17 cellular contexts compared by ENCODE assay signal in the genomic region with DNA sequence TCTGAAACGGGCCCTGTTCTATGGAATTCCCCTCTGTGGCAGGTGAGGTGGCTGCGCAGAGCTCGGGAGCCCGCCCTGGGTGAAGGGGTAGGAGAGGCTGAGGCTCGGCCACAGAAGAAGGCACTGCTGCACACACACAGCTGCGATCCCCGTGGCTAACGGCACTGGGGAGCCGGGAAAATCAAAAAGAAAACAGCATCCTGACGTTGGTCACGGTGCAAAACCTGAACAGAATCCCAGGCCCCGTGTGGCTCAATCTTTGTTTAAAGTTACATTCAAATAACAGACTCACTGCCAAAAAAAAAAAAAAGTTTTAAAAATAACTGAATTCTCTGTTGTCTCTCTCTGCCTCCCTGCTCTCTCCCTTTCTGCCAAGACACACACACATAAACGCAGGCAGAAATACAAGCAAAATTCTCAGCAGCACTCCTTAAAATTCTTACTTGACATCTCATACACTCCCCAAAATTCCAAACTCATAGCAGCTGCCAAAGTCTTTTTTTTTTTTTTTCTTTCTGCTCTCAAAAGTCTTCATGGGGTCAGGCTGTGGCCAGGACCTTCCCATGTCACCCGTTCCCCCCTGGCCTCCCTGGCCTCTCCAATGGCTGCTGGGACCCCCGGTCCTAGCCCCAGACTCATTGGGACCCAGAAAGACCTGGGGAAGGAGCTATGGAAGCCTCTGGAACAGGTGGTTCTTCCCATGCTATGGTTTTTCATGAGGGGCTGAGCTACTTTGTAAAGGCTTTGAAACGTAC.
DNase-seq lines count a peak whose midpoint lies in the region; ATAC-seq and TF ChIP-seq lines count a peak whose summit lies in the region.
"Had no signal": no experiment of that assay in that cellular context is flagged by ENCODE, and none has a peak within 500 bp of the region (broad histone marks: within the 10 kb centered on the region; RNA-seq: fewer than 3 reads in every experiment).

No MANE protein-coding gene starts in this region.

- H3K27me3 Mint-ChIP-seq in osteocyte (ENCODE audit: unreplicated experiment), result no peaks in the 10 kb centered on the region
- H3K27me3 Mint-ChIP-seq: activated naive CD8-positive, alpha-beta T cell treated with anti-CD3 and anti-CD28 coated beads, Interleukin-2, amount 10 ng/mL, durations not matched to agents 7 days and 5 days had no signal

- H3K27ac ChIP-seq in body of pancreas (no peak overlapping the region), right cardiac atrium (ENCODE audit: low read length) (peak overlapping the region; percentile 13), aorta (ENCODE audit: low read depth in 1 of 2, low read length in 2 of 2) (peak overlapping the region; percentile 59 to 97)
- H3K27ac ChIP-seq: parathyroid adenoma had no signal

- DNase-seq in body of pancreas, result no peak
- DNase-seq in right cardiac atrium, result peak in 1 of 3 donors; percentile 66
- DNase-seq in osteocyte (ENCODE audit: extremely low spot score, unreplicated experiment), result peak; percentile 48
- DNase-seq in aorta, result no peak
- no peak for DNase-seq in T-helper 1 cell
- DNase-seq in GM03348 (ENCODE audit: low spot score), result no peak
- DNase-seq: activated CD4-positive, alpha-beta T cell treated with anti-CD3 and anti-CD28 coated beads for 4 hours; activated naive CD8-positive, alpha-beta T cell treated with anti-CD3 and anti-CD28 coated beads, Interleukin-2, amount 10 ng/mL, durations not matched to agents 7 days and 5 days; activated T-cell treated with anti-CD3 and anti-CD28 coated beads, Interleukin-2, amount 50 U/mL, for 72 hours; cerebellar nuclear complex; foreskin melanocyte; Karpas-422; NCI-H1436; NK-92 treated with Interleukin-12 subunit alpha and Interleukin-12 subunit beta, amount 100 ng/mL, for 24 hours had no signal

- intact Hi-C loops in body of pancreas (cut with DNase I), result no loop called here
- intact Hi-C loops in right cardiac atrium (cut with DNase I), result no loop called here
- intact Hi-C loops in aorta (cut with DNase I), result loop anchor here in 1 of 2 donors (2.0 kb wide), 1 partner anchor 25 kb away; no protein-coding TSS in a partner anchor

- H3K36me3 ChIP-seq in body of pancreas (replicated peaks in 1 of 2; ENCODE audit: insufficient read depth in 1 of 2, low read depth in 2 of 2) (no peaks in the 10 kb centered on the region), aorta (ENCODE audit: control insufficient read depth in 1 of 2, insufficient read depth in 2 of 2, low read length in 1 of 2) (no peaks in the 10 kb centered on the region)

- peak overlapping the region; percentile 74 for H3K27ac Mint-ChIP-seq in osteocyte (ENCODE audit: unreplicated experiment)
- H3K27ac Mint-ChIP-seq: activated naive CD8-positive, alpha-beta T cell treated with anti-CD3 and anti-CD28 coated beads, Interleukin-2, amount 10 ng/mL, durations not matched to agents 7 days and 5 days; activated T-cell treated with anti-CD3 and anti-CD28 coated beads, Interleukin-2, amount 50 U/mL, for 72 hours; B cell had no signal

- H3K9me3 ChIP-seq in body of pancreas (no peaks in the 10 kb centered on the region), right cardiac atrium (ENCODE audit: control insufficient read depth, low read length) (no peaks in the 10 kb centered on the region), aorta (ENCODE audit: control insufficient read depth, low read length) (no peaks in the 10 kb centered on the region)

- H3K4me3 ChIP-seq in body of pancreas (no peak overlapping the region), right cardiac atrium (ENCODE audit: low read length) (no peak overlapping the region), aorta (ENCODE audit: low read length in 2 of 2) (no peak overlapping the region)

- ATAC-seq in body of pancreas, result peak; percentile 22
- ATAC-seq in right cardiac atrium, result peak; percentile 57 to 73
- peak; percentile 61 for ATAC-seq in aorta (ENCODE audit: low FRiP score)
- ATAC-seq in GM19324 (IDR thresholded peaks at IDR 0.05; ENCODE audit: low FRiP score, unreplicated experiment), result no peak
- ATAC-seq: activated T-cell treated with anti-CD3 and anti-CD28 coated beads, Interleukin-2, amount 50 U/mL, for 72 hours had no signal

- no peak for TF ChIP-seq POLR2A in body of pancreas (IDR thresholded peaks at IDR 0.05)

- TF ChIP-seq CTCF in body of pancreas (IDR thresholded peaks at IDR 0.05) (no peak), osteocyte (IDR thresholded peaks at IDR 0.05) (no peak)

- WGBS in body of pancreas, 2 donors, result 51 to 54% methylated on average over 16 of the region's 16 CpGs
- 57% methylated on average over 16 of the region's 16 CpGs for WGBS in right cardiac atrium
- 3 to 7% methylated on average over 16 of the region's 16 CpGs for WGBS in aorta, 2 donors

- peaks cover 56% of the 10 kb centered on the region for H3K4me1 Mint-ChIP-seq in osteocyte (ENCODE audit: unreplicated experiment)
- H3K4me1 Mint-ChIP-seq: activated naive CD8-positive, alpha-beta T cell treated with anti-CD3 and anti-CD28 coated beads, Interleukin-2, amount 10 ng/mL, durations not matched to agents 7 days and 5 days; B cell had no signal

- H3K27me3 ChIP-seq in body of pancreas (no peaks in the 10 kb centered on the region), right cardiac atrium (ENCODE audit: control insufficient read depth, insufficient read depth) (no peaks in the 10 kb centered on the region), aorta (ENCODE audit: control insufficient read depth in 1 of 2, insufficient read depth in 2 of 2, low read length in 1 of 2) (no peaks in the 10 kb centered on the region)

- H3K4me1 ChIP-seq in body of pancreas (peaks cover 15% of the 10 kb centered on the region), right cardiac atrium (ENCODE audit: control insufficient read depth, insufficient read depth, low read length) (no peaks in the 10 kb centered on the region), aorta (ENCODE audit: control insufficient read depth in 1 of 2, insufficient read depth in 2 of 2, low read length in 2 of 2) (no peaks in the 10 kb centered on the region)
- H3K4me1 ChIP-seq: parathyroid adenoma had no signal

- H3K36me3 Mint-ChIP-seq in osteocyte (ENCODE audit: unreplicated experiment), result no peaks in the 10 kb centered on the region
- H3K36me3 Mint-ChIP-seq: activated naive CD8-positive, alpha-beta T cell treated with anti-CD3 and anti-CD28 coated beads, Interleukin-2, amount 10 ng/mL, durations not matched to agents 7 days and 5 days had no signal

- H3K9me3 Mint-ChIP-seq in osteocyte (ENCODE audit: unreplicated experiment), result no peaks in the 10 kb centered on the region
- H3K9me3 Mint-ChIP-seq: activated naive CD8-positive, alpha-beta T cell treated with anti-CD3 and anti-CD28 coated beads, Interleukin-2, amount 10 ng/mL, durations not matched to agents 7 days and 5 days; activated T-cell treated with anti-CD3 and anti-CD28 coated beads, Interleukin-2, amount 50 U/mL, for 72 hours had no signal

- H3K4me3 Mint-ChIP-seq in osteocyte (ENCODE audit: unreplicated experiment), result no peak overlapping the region
- H3K4me3 Mint-ChIP-seq: activated naive CD8-positive, alpha-beta T cell treated with anti-CD3 and anti-CD28 coated beads, Interleukin-2, amount 10 ng/mL, durations not matched to agents 7 days and 5 days; activated T-cell treated with anti-CD3 and anti-CD28 coated beads, Interleukin-2, amount 50 U/mL, for 72 hours; B cell had no signal

Comparison
In these comparisons a context has a peak if more than half of its experiments do, and no peak if none do; other contexts are left out.
1. H3K27ac ChIP-seq: peak in right cardiac atrium (single experiment) and aorta (2 of 2); none in body of pancreas (0 of 4).